8 cellular contexts compared by ENCODE assay signal in the genomic region with DNA sequence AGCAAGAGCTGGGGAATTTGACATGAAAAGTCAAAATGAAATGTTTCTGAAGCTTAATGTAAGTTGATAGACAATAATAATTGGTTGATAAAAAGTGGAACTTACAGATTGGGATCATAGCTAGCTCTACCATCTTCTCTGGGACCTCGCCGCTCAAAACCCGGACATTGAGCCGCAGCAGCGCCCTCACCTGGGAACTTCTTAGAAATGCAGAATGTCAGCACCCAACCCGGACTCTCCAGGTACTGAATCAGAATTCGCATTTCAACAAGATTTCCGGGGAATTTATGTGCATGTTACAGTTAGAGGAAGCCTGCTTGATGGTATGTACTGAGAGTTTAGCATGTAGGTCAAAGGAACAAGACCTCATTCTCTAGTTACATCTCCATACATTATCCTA.
DNase-seq lines count a peak whose midpoint lies in the region; ATAC-seq and TF ChIP-seq lines count a peak whose summit lies in the region.

No MANE protein-coding gene starts in this region.

- ATAC-seq in GM18505 (IDR thresholded peaks at IDR 0.05; ENCODE audit: unreplicated experiment) (no peak), GM18498 (IDR thresholded peaks at IDR 0.05; ENCODE audit: unreplicated experiment) (no peak), HG03039 (IDR thresholded peaks at IDR 0.05; ENCODE audit: unreplicated experiment) (no peak), GM18517 (IDR thresholded peaks at IDR 0.05; ENCODE audit: unreplicated experiment) (no peak)

- no peak for TF ChIP-seq POLR2A in GM18505 (IDR thresholded peaks at IDR 0.05; ENCODE audit: borderline replicate concordance, extremely low read depth, insufficient read depth, insufficient read length)

- TF ChIP-seq CTCF in GM10266 (IDR thresholded peaks at IDR 0.05; ENCODE audit: control insufficient read depth, insufficient read depth, low read depth, missing control alignments) = peak; percentile 62

- peak; percentile 43 for DNase-seq in GM10266 (ENCODE audit: extremely low spot score)
- DNase-seq in HuH-7 (ENCODE audit: low spot score) = peak; percentile 71
- DNase-seq in activated CD8-positive, alpha-beta memory T cell treated with anti-CD3 and anti-CD28 coated beads for 24 hours = peak; percentile 60
- DNase-seq in iris pigment epithelial cell (ENCODE audit: low read depth) = peak; percentile 28
